In the genomic region with DNA sequence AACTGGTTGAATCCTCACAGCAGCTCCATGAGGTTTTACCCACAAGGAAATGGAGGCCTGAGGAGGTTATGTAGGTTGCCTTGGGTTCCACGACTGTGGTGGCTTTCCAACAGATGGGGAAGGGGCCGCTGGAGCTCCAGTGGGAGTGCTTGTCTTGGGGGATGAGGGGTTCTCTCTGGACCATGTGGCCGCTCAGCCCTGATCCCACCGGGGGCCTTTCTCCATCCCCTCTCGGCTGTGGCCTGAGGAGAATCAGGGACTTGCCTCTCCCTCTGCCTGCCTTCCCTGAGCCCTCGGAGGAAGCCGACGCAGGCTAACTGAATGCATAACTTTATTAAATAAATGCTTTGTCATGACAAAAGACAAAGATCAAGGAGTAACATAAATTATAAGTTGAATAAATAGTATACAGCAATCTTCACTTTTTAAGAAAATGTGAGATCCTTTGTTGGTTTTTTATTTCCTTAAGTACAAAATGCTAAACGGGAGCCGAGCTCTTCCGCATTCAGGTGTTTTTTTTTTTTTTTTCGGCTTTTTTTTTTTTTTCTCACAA, we compare ENCODE assay signal across 19 cellular contexts. TPM values are rescaled to one million over a fixed set of nuclear protein-coding genes. Genes with fewer than 3 reads are reported as not detected.
"Had no signal": no experiment of that assay in that cellular context is flagged by ENCODE, and none has a peak within 500 bp of the region (broad histone marks: within the 10 kb centered on the region; RNA-seq: fewer than 3 reads in every experiment).

No MANE protein-coding gene starts in this region.

- H3K9me3 ChIP-seq: lower lobe of right lung, thoracic aorta had no signal

- H3K27ac ChIP-seq: lower lobe of right lung had no signal

- H3K4me1 ChIP-seq: lower lobe of right lung had no signal

- DNase-seq: activated CD4-positive, alpha-beta T cell treated with anti-CD3 and anti-CD28 coated beads, Interleukin-2, amount 10 ng/mL, durations not matched to agents 24 days and 14 days; activated CD8-positive, alpha-beta T cell treated with anti-CD3 and anti-CD28 coated beads, Interleukin-2, amount 10 ng/mL, durations not matched to agents 7 days and 5 days; activated naive CD4-positive, alpha-beta T cell treated with Interleukin-2 at 50 U/mL for 16 hours; activated naive CD8-positive, alpha-beta T cell treated with anti-CD3 and anti-CD28 coated beads, Interleukin-2, amount 10 ng/mL, durations not matched to agents 7 days and 5 days; activated T-cell treated with anti-CD3 and anti-CD28 coated beads, Interleukin-2, amount 50 U/mL, for 24 hours; caudate nucleus; effector memory CD8-positive, alpha-beta T cell; foreskin fibroblast; glutamatergic neuron; hippocampal formation; left colon; lower lobe of right lung; natural killer cell; stimulated activated CD4-positive, alpha-beta T cell treated with anti-CD3 and anti-CD28 coated beads, Interleukin-4, amount 100 ng/mL, for 24 hours; T1000 had no signal

- H3K4me3 ChIP-seq: lower lobe of right lung, smooth muscle cell, thoracic aorta had no signal

- H3K4me2 ChIP-seq: smooth muscle cell had no signal

RNA-seq across cellular contexts. Expression of a gene that starts 23.5 kb away (rescaled TPM):
- total RNA-seq: activated CD4-positive, alpha-beta T cell treated with anti-CD3 and anti-CD28 coated beads, Interleukin-2, amount 10 ng/mL, durations not matched to agents 24 days and 14 days; activated T-helper 2 cell treated with anti-CD3 and anti-CD28 coated beads, Interferon-gamma antibody, Interleukin-2, Interleukin-4, amounts not matched to agents 10 μg/mL and 5 μg/mL and 100 μg/mL, durations not matched to agents 14 hours and 24 hours and 36 hours; natural killer cell; T-helper 1 cell treated with Interleukin-12 subunit alpha and Interleukin-12 subunit beta and Interleukin-4 antibody, amounts not matched to agents 30 ng/mL and 1 ng/mL, for 36 hours had no signal
